8 cellular contexts compared by ENCODE assay signal in genomic region chr11:67468835-67469811, GRCh38. TPM values are rescaled to one million over a fixed set of nuclear protein-coding genes. Genes with fewer than 3 reads are reported as not detected.
DNase-seq lines count a peak whose midpoint lies in the region; ATAC-seq and TF ChIP-seq lines count a peak whose summit lies in the region.

TSS of gene TMEM134 (minus strand) at chr11:67469251. CDS start at chr11:67469192, 59 bp downstream.

- TF ChIP-seq CTCF in left lung (IDR thresholded peaks at IDR 0.05): peak; percentile 27 to 38

- peak within 1 kb of the TSS; percentile 94 to 96 for H3K4me3 ChIP-seq in left lung

- H3K27me3 ChIP-seq in left lung: no peaks in the 10 kb centered on the region

- H3K36me3 ChIP-seq in left lung: no peaks in the 10 kb centered on the region

- H3K4me1 ChIP-seq in left lung: peaks cover 13 to 44% of the 10 kb centered on the region in 2 donors

- ATAC-seq in GM19043 (IDR thresholded peaks at IDR 0.05; ENCODE audit: low read depth, unreplicated experiment): peak; percentile 68
- ATAC-seq in HG03432 (IDR thresholded peaks at IDR 0.05; ENCODE audit: unreplicated experiment): peak; percentile 70
- ATAC-seq in left lung: peak; percentile 89

- intact Hi-C loops in left lung (cut with DNase I): no loop called here

- H3K27ac ChIP-seq in left lung: peak within 1 kb of the TSS; percentile 84 to 88

- no peaks in the 10 kb centered on the region for H3K9me3 ChIP-seq in left lung

- DNase-seq in Ammon's horn (ENCODE audit: low spot score) (peak; percentile 97), NCI-H526 treated with DMSO at 0.1 percent for 48 hours (lab: John Stamatoyannopoulos, UW) (peak; percentile 68), dedifferentiated amniotic fluid mesenchymal stem cell (ENCODE audit: extremely low spot score) (peak; percentile 88), left lung (peak; percentile 94 to 99)
- DNase-seq in activated CD4-positive, alpha-beta T cell treated with anti-CD3 and anti-CD28 coated beads, Interleukin-2, amount 50 U/mL, for 24 hours (ENCODE audit: low read depth in 1 of 2, low spot score in 1 of 2): peak; percentile 88
- DNase-seq in stimulated activated CD4-positive, alpha-beta T cell treated with anti-CD3 and anti-CD28 coated beads, Interleukin-2, amount 100 ng/mL, for 4 hours (ENCODE audit: low read depth): peak; percentile 87

RNA-seq across cellular contexts. Expression of gene TMEM134, which starts in this region (rescaled TPM):
- total RNA-seq in left lung: 10 to 100 TPM; 45.9 to 51.8 TPM

Comparison
In these comparisons a context has a peak if more than half of its experiments do, and no peak if none do; other contexts are left out.
1. Peak in every context shown above with its lines: DNase-seq, ATAC-seq, H3K4me3 ChIP-seq and H3K27ac ChIP-seq.